Comparison of ENCODE assay signal across 1 cellular context in genomic region chr1:151443846-151444790, GRCh38.
TF ChIP-seq lines count a peak whose summit lies in the region.

No MANE protein-coding gene starts in this region.

TF ChIP-seq in HEK293, 187 proteins besides CTCF, POLR2A, EP300 and RAD21 (continued from another document and continues in another):
- no peak for TF ChIP-seq ZFHX2 (tag by site-specific recombination; conservative IDR thresholded peaks at IDR 0.05)
- no peak for TF ChIP-seq PRDM4 (tag by site-specific recombination; IDR thresholded peaks at IDR 0.05)
- TF ChIP-seq ZNF302 (tag by site-specific recombination; IDR thresholded peaks at IDR 0.05; ENCODE audit: low read depth) = no peak
- TF ChIP-seq GLIS1 (tag by site-specific recombination; IDR thresholded peaks at IDR 0.05) = no peak
- no peak for TF ChIP-seq ZNF558 (tag by site-specific recombination; IDR thresholded peaks at IDR 0.05)
- TF ChIP-seq SP3 (tag by site-specific recombination; IDR thresholded peaks at IDR 0.05) = no peak
- TF ChIP-seq SP7 (tag by site-specific recombination; IDR thresholded peaks at IDR 0.05) = peak; percentile 66; the same call in 1 of the 2 replicates
- no peak for TF ChIP-seq ZBTB10 (tag by site-specific recombination; IDR thresholded peaks at IDR 0.05)
- no peak for TF ChIP-seq ZNF175 (tag by site-specific recombination; IDR thresholded peaks at IDR 0.05)
- TF ChIP-seq ZNF169 (tag by site-specific recombination; IDR thresholded peaks at IDR 0.05) = no peak
- TF ChIP-seq MZF1 (tag by site-specific recombination; IDR thresholded peaks at IDR 0.05; ENCODE audit: borderline replicate concordance) = no peak
- no peak for TF ChIP-seq MEIS1 (CRISPR knock-in tag; IDR thresholded peaks at IDR 0.05; ENCODE audit: borderline replicate concordance)
- no peak for TF ChIP-seq ZNF792 (tag by site-specific recombination; IDR thresholded peaks at IDR 0.05)
- no peak for TF ChIP-seq ZBTB1 (tag by site-specific recombination; IDR thresholded peaks at IDR 0.05)
- TF ChIP-seq ZBTB48 (tag by site-specific recombination; IDR thresholded peaks at IDR 0.05) = no peak
- TF ChIP-seq ZNF23 (tag by site-specific recombination; IDR thresholded peaks at IDR 0.05; ENCODE audit: borderline replicate concordance) = no peak
- no peak for TF ChIP-seq GLIS2 (tag by site-specific recombination; IDR thresholded peaks at IDR 0.05)
- no peak for TF ChIP-seq ZNF221 (tag by site-specific recombination; IDR thresholded peaks at IDR 0.05; ENCODE audit: borderline replicate concordance)
- no peak for TF ChIP-seq OVOL3 (tag by site-specific recombination; IDR thresholded peaks at IDR 0.05)
- TF ChIP-seq ZNF311 (tag by site-specific recombination; IDR thresholded peaks at IDR 0.05; ENCODE audit: borderline replicate concordance) = no peak
- no peak for TF ChIP-seq MYNN (tag by site-specific recombination; IDR thresholded peaks at IDR 0.05; ENCODE audit: borderline replicate concordance)
- TF ChIP-seq ZNF610 (tag by site-specific recombination; IDR thresholded peaks at IDR 0.05; ENCODE audit: borderline replicate concordance) = no peak
- TF ChIP-seq ZNF324 (tag by site-specific recombination; IDR thresholded peaks at IDR 0.05) = no peak
- TF ChIP-seq ZNF510 (tag by site-specific recombination; IDR thresholded peaks at IDR 0.05; ENCODE audit: insufficient replicate concordance) = no peak
- no peak for TF ChIP-seq ZBTB17 (tag by site-specific recombination; IDR thresholded peaks at IDR 0.05)
- TF ChIP-seq ZNF518A (tag by site-specific recombination; conservative IDR thresholded peaks at IDR 0.05; ENCODE audit: low read depth) = no peak
- no peak for TF ChIP-seq TRIM28 (IDR thresholded peaks at IDR 0.05; ENCODE audit: borderline replicate concordance, low read length)
- TF ChIP-seq ZNF248 (tag by site-specific recombination; IDR thresholded peaks at IDR 0.05) = no peak
- no peak for TF ChIP-seq ZNF362 (tag by site-specific recombination; IDR thresholded peaks at IDR 0.05)
- TF ChIP-seq KLF9 (tag by site-specific recombination; IDR thresholded peaks at IDR 0.05; ENCODE audit: low read depth) = no peak
- 0 out of 2 replicates have a peak, but pooled peaks have one; percentile 11 for TF ChIP-seq PRDM10 (tag by site-specific recombination; IDR thresholded peaks at IDR 0.05)
- no peak for TF ChIP-seq KLF7 (tag by site-specific recombination; IDR thresholded peaks at IDR 0.05; ENCODE audit: borderline replicate concordance)
- no peak for TF ChIP-seq ZNF529 (tag by site-specific recombination; IDR thresholded peaks at IDR 0.05; ENCODE audit: insufficient replicate concordance)
- no peak for TF ChIP-seq ZNF624 (tag by site-specific recombination; IDR thresholded peaks at IDR 0.05)
- no peak for TF ChIP-seq ZFP41 (tag by site-specific recombination; IDR thresholded peaks at IDR 0.05; ENCODE audit: borderline replicate concordance)
- no peak for TF ChIP-seq ZNF416 (tag by site-specific recombination; IDR thresholded peaks at IDR 0.05)
- TF ChIP-seq ZBTB49 (tag by site-specific recombination; IDR thresholded peaks at IDR 0.05; ENCODE audit: low read depth) = no peak
- peak; percentile 97 for TF ChIP-seq ZNF600 (tag by site-specific recombination; IDR thresholded peaks at IDR 0.05)
- 0 out of 2 replicates have a peak, but pooled peaks have one; percentile 7 for TF ChIP-seq SCRT1 (tag by site-specific recombination; IDR thresholded peaks at IDR 0.05; ENCODE audit: borderline replicate concordance)
- TF ChIP-seq ZNF404 (tag by site-specific recombination; IDR thresholded peaks at IDR 0.05) = no peak
- no peak for TF ChIP-seq ZNF18 (tag by site-specific recombination; IDR thresholded peaks at IDR 0.05)
- peak; percentile 49; the same call in 1 of the 2 replicates for TF ChIP-seq ZNF146 (tag by site-specific recombination; IDR thresholded peaks at IDR 0.05)
- no peak for TF ChIP-seq ZSCAN4 (tag by site-specific recombination; IDR thresholded peaks at IDR 0.05)
- TF ChIP-seq IKZF3 (tag by site-specific recombination; IDR thresholded peaks at IDR 0.05) = no peak
